20 cellular contexts compared by ENCODE assay signal in the genomic region with DNA sequence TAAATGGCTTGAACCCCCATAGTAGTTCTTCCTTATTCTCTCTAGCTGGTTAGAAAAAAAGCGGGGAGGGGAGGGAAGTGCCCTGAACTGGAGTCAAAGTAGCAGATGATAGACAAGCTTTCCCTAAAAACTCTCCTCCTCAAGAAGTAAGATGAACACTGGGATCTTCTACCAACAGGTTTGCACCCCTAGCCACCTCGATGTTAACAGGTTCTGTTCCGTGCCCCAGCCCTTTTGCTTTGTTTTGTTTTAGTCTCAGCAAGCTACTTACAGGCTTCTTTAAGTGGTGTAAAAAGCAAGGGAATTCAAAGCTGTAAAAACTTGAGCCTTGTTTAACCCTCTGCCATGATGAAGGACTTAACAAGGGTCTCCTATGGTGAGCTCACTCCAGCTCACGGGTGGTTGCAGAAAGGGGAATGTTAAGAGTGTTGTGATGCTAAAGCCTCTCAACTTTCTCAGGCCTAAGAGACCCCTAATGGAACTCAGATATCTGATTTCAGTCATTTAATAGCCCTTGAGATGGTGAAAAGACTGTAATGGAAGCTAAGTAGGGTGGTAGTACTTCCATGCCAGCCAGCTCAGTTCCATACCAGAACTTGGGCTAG.
DNase-seq lines count a peak whose midpoint lies in the region; ATAC-seq, FAIRE-seq and TF ChIP-seq lines count a peak whose summit lies in the region.
"Had no signal": no experiment of that assay in that cellular context is flagged by ENCODE, and none has a peak within 500 bp of the region (broad histone marks: within the 10 kb centered on the region; RNA-seq: fewer than 3 reads in every experiment).

No MANE protein-coding gene starts in this region.

- POLR2A ChIA-PET in GM12878 (lab: Charles Lee), result interaction anchor here (0.6 kb wide), 1 partner anchor 799 kb away, joined by 3 read pairs; no protein-coding TSS in a partner anchor

- H3K9ac ChIP-seq in GM12878 (ENCODE audit: control insufficient read depth, insufficient read depth, low read length), result no peak overlapping the region
- H3K9ac ChIP-seq: BLaER1 had no signal

- no peaks in the 10 kb centered on the region for H3K9me3 Mint-ChIP-seq in activated T-cell treated with anti-CD3 and anti-CD28 coated beads, Interleukin-2, amount 50 U/mL, for 72 hours
- H3K9me3 Mint-ChIP-seq in activated T-cell treated with anti-CD3 and anti-CD28 coated beads, Interleukin-2, amount 50 U/mL, for 4 hours, result no peaks in the 10 kb centered on the region
- H3K9me3 Mint-ChIP-seq in progenitor cell of endocrine pancreas (ENCODE audit: low read depth), result no peaks in the 10 kb centered on the region

- no peak for ATAC-seq in activated T-cell treated with anti-CD3 and anti-CD28 coated beads, Interleukin-2, amount 50 U/mL, for 72 hours (replicated peaks in 1 of 2)
- no peak for ATAC-seq in activated T-cell treated with anti-CD3 and anti-CD28 coated beads, Interleukin-2, amount 50 U/mL, for 4 hours
- ATAC-seq in GM12878, result no peak
- ATAC-seq in GM21515 (IDR thresholded peaks at IDR 0.05; ENCODE audit: unreplicated experiment), result no peak
- ATAC-seq: foreskin keratinocyte, left lobe of liver, Panc1 had no signal

- no peaks in the 10 kb centered on the region for H3K9me3 ChIP-seq in GM12878 (replicated peaks; ENCODE audit: control insufficient read depth, insufficient read depth, low read length)
- H3K9me3 ChIP-seq in esophagus muscularis mucosa, result no peaks in the 10 kb centered on the region
- H3K9me3 ChIP-seq: BLaER1, HAP-1 had no signal

- TF ChIP-seq POLR2A in GM12878 (IDR thresholded peaks at IDR 0.05; ENCODE audit: low read depth, low read length) (no peak), esophagus muscularis mucosa (IDR thresholded peaks at IDR 0.05; ENCODE audit: low read depth) (no peak)

- peaks cover 50% of the 10 kb centered on the region for H3K4me1 Mint-ChIP-seq in activated T-cell treated with anti-CD3 and anti-CD28 coated beads, Interleukin-2, amount 50 U/mL, for 72 hours (ENCODE audit: low read depth)
- peaks cover 28% of the 10 kb centered on the region for H3K4me1 Mint-ChIP-seq in activated T-cell treated with anti-CD3 and anti-CD28 coated beads, Interleukin-2, amount 50 U/mL, for 4 hours (ENCODE audit: low read depth)
- peaks cover 11% of the 10 kb centered on the region for H3K4me1 Mint-ChIP-seq in progenitor cell of endocrine pancreas (ENCODE audit: low read depth)

- H3K4me3 Mint-ChIP-seq in activated T-cell treated with anti-CD3 and anti-CD28 coated beads, Interleukin-2, amount 50 U/mL, for 72 hours, result peak overlapping the region; percentile 17 to 77
- H3K4me3 Mint-ChIP-seq in activated T-cell treated with anti-CD3 and anti-CD28 coated beads, Interleukin-2, amount 50 U/mL, for 4 hours, result no peak overlapping the region
- H3K4me3 Mint-ChIP-seq in progenitor cell of endocrine pancreas (ENCODE audit: low read depth), result no peak overlapping the region

- H3K36me3 ChIP-seq in GM12878 (ENCODE audit: control insufficient read depth in 2 of 2, insufficient read depth in 2 of 2, low read length in 1 of 2) (peaks cover 0 to 3% of the 10 kb centered on the region in 2 experiments; a peak in 1 of 4 replicates), esophagus muscularis mucosa (peaks cover 8 to 40% (median 26%) of the 10 kb centered on the region in 4 donors)

- DNase-seq in activated T-cell treated with anti-CD3 and anti-CD28 coated beads, Interleukin-2, amount 50 U/mL, for 72 hours, result no peak
- DNase-seq in activated T-cell treated with anti-CD3 and anti-CD28 coated beads, Interleukin-2, amount 50 U/mL, for 4 hours, result no peak
- DNase-seq in NCI-H187 (lab: John Stamatoyannopoulos, UW) (peak; percentile 48 to 77), GM12878 (ENCODE audit: low read depth, low spot score) (no peak), progenitor cell of endocrine pancreas (ENCODE audit: low spot score, unreplicated experiment) (no peak), esophagus muscularis mucosa (ENCODE audit: extremely low spot score) (no peak), HuH-7 (ENCODE audit: low spot score) (no peak)
- DNase-seq: activated effector memory CD4-positive, alpha-beta T cell treated with Interleukin-2 at 50 U/mL for 16 hours; amygdala; foreskin keratinocyte; KBM-7; midbrain; T-helper 9 cell had no signal

- TF ChIP-seq EP300 in GM12878 (IDR thresholded peaks at IDR 0.05; ENCODE audit: borderline replicate concordance in 1 of 2, control insufficient read depth in 1 of 2, low read depth in 2 of 2, low read length in 2 of 2) (no peak), esophagus muscularis mucosa (IDR thresholded peaks at IDR 0.05) (no peak)

- H4K20me1 ChIP-seq in GM12878 (ENCODE audit: control insufficient read depth, insufficient read depth), result no peaks in the 10 kb centered on the region

- CTCF ChIA-PET in GM12878 (lab: Yijun Ruan, JAX), result no interaction called here

- TF ChIP-seq CTCF in GM12878 (IDR thresholded peaks at IDR 0.05 in 2 of 3, conservative IDR thresholded peaks at IDR 0.05 in 1 of 3; ENCODE audit: control insufficient read depth in 2 of 3, extremely low read depth in 1 of 3, insufficient read depth in 1 of 3, low read depth in 3 of 3, low read length in 3 of 3) (no peak), progenitor cell of endocrine pancreas (IDR thresholded peaks at IDR 0.05; ENCODE audit: unreplicated experiment) (no peak), esophagus muscularis mucosa (IDR thresholded peaks at IDR 0.05) (no peak)

- H2AFZ ChIP-seq in GM12878 (ENCODE audit: control insufficient read depth, low read depth, low read length), result no peak overlapping the region

- BruUV-seq in GM12878 (replicated peaks; lab: Mats Ljungman, UMichigan), result TSS peak; percentile 23

- no peaks in the 10 kb centered on the region for H3K27me3 Mint-ChIP-seq in activated T-cell treated with anti-CD3 and anti-CD28 coated beads, Interleukin-2, amount 50 U/mL, for 72 hours (ENCODE audit: low read depth)
- no peaks in the 10 kb centered on the region for H3K27me3 Mint-ChIP-seq in activated T-cell treated with anti-CD3 and anti-CD28 coated beads, Interleukin-2, amount 50 U/mL, for 4 hours (ENCODE audit: low read depth)
- H3K27me3 Mint-ChIP-seq in progenitor cell of endocrine pancreas, result no peaks in the 10 kb centered on the region

- RAD21 ChIA-PET in GM12878 (lab: Charles Lee; ENCODE audit: unreplicated experiment), result no interaction called here

- H3K4me1 ChIP-seq in GM12878 (ENCODE audit: control insufficient read depth, insufficient read depth, low read length) (peaks cover 10% of the 10 kb centered on the region), esophagus muscularis mucosa (peaks cover 58 to 78% (median 72%) of the 10 kb centered on the region in 4 donors)
- H3K4me1 ChIP-seq: BLaER1 had no signal

- TF ChIP-seq RAD21 in GM12878 (IDR thresholded peaks at IDR 0.05; ENCODE audit: insufficient read depth, low read depth, low read length), result no peak

- H3K27me3 ChIP-seq in GM12878 (replicated peaks in 1 of 2; ENCODE audit: control insufficient read depth in 2 of 2, insufficient read depth in 2 of 2, low read length in 1 of 2) (no peaks in the 10 kb centered on the region), esophagus muscularis mucosa (no peaks in the 10 kb centered on the region)
- H3K27me3 ChIP-seq: BLaER1, foreskin keratinocyte had no signal

- no peak for FAIRE-seq in GM12878 (lab: Jason Lieb, UNC)
- FAIRE-seq: D721Med had no signal

- WGBS in GM12878 (ENCODE audit: insufficient coverage, insufficient replicate concordance, low lambda C conversion rate, missing lambda C conversion rate), result 99% methylated on average over 4 of the region's 4 CpGs
- WGBS in esophagus muscularis mucosa, result 95% methylated on average over 4 of the region's 4 CpGs

- intact Hi-C loops in GM12878 (cut with micrococcal nuclease; ENCODE audit: unreplicated experiment) (no loop called here), esophagus muscularis mucosa (cut with DNase I) (no loop called here)

- SMC1A ChIA-PET in GM12878 (lab: Charles Lee; ENCODE audit: uncharacterized antibody, unreplicated experiment), result interaction anchor here (0.9 kb wide), 1 partner anchor 9 kb away, joined by 3 read pairs; no protein-coding TSS in a partner anchor

- no peak overlapping the region for H3K27ac ChIP-seq in GM12878 (ENCODE audit: control insufficient read depth, insufficient read depth)
- no peak overlapping the region for H3K27ac ChIP-seq in esophagus muscularis mucosa (replicated peaks in 1 of 4)
- H3K27ac ChIP-seq: BLaER1, epithelial cell of prostate, foreskin keratinocyte had no signal

- H3K79me2 ChIP-seq in GM12878 (ENCODE audit: control insufficient read depth, insufficient read depth, low read length), result peaks cover 1% of the 10 kb centered on the region

- H3K4me3 ChIP-seq in GM12878 (no peak overlapping the region), esophagus muscularis mucosa (no peak overlapping the region)
- H3K4me3 ChIP-seq: BLaER1, HAP-1 had no signal

- peak overlapping the region; percentile 72 for H3K27ac Mint-ChIP-seq in activated T-cell treated with anti-CD3 and anti-CD28 coated beads, Interleukin-2, amount 50 U/mL, for 72 hours
- H3K27ac Mint-ChIP-seq in progenitor cell of endocrine pancreas, result peak overlapping the region; percentile 59

- in situ Hi-C loops in GM12878 (cut with MboI), result no loop called here

- H3K4me2 ChIP-seq in GM12878 (ENCODE audit: control insufficient read depth, insufficient read depth), result no peak overlapping the region
- H3K4me2 ChIP-seq: BLaER1 had no signal

- H3K36me3 Mint-ChIP-seq in activated T-cell treated with anti-CD3 and anti-CD28 coated beads, Interleukin-2, amount 50 U/mL, for 72 hours (ENCODE audit: insufficient read depth in 2 of 2), result peaks cover 0 to 4% of the 10 kb centered on the region in 2 donors
- H3K36me3 Mint-ChIP-seq in activated T-cell treated with anti-CD3 and anti-CD28 coated beads, Interleukin-2, amount 50 U/mL, for 4 hours (ENCODE audit: insufficient read depth), result peaks cover 34% of the 10 kb centered on the region
- peaks cover 21% of the 10 kb centered on the region for H3K36me3 Mint-ChIP-seq in progenitor cell of endocrine pancreas (ENCODE audit: insufficient read depth)

Comparison
In these comparisons a context has a peak if more than half of its experiments do, and no peak if none do; other contexts are left out.
1. H3K4me3 Mint-ChIP-seq: peak in activated T-cell treated with anti-CD3 and anti-CD28 coated beads, Interleukin-2, amount 50 U/mL, for 72 hours (2 of 2); none in activated T-cell treated with anti-CD3 and anti-CD28 coated beads, Interleukin-2, amount 50 U/mL, for 4 hours (single experiment) and progenitor cell of endocrine pancreas (single experiment).
2. DNase-seq: peak in NCI-H187 (2 of 2); none in activated T-cell treated with anti-CD3 and anti-CD28 coated beads, Interleukin-2, amount 50 U/mL, for 72 hours (0 of 2), activated T-cell treated with anti-CD3 and anti-CD28 coated beads, Interleukin-2, amount 50 U/mL, for 4 hours (single experiment), GM12878 (single experiment), progenitor cell of endocrine pancreas (single experiment), esophagus muscularis mucosa (single experiment) and HuH-7 (single experiment).